Comparison of ENCODE assay signal across 22 cellular contexts in genomic region chr13:20272571-20273171, GRCh38. TPM values are rescaled to one million over a fixed set of nuclear protein-coding genes. Genes with fewer than 3 reads are reported as not detected.
DNase-seq lines count a peak whose midpoint lies in the region; ATAC-seq and TF ChIP-seq lines count a peak whose summit lies in the region.
"Had no signal": no experiment of that assay in that cellular context is flagged by ENCODE, and none has a peak within 500 bp of the region (broad histone marks: within the 10 kb centered on the region; RNA-seq: fewer than 3 reads in every experiment).

No MANE protein-coding gene starts in this region.

- DNase-seq in GM23338 (ENCODE audit: low spot score) (no peak), left kidney (ENCODE audit: low read depth, low spot score) (peak; percentile 65), neuronal stem cell (ENCODE audit: low spot score) (no peak), NCI-H82 (lab: John Stamatoyannopoulos, UW) (no peak), ascending aorta (ENCODE audit: low spot score in 2 of 2) (no peak), UCSD-AML1 (lab: John Stamatoyannopoulos, UW; ENCODE audit: unreplicated experiment) (no peak)
- DNase-seq in stimulated activated effector memory CD8-positive, alpha-beta T cell treated with anti-CD3 and anti-CD28 coated beads, Interleukin-12 subunit alpha, Interleukin-12 subunit beta, amount 100 ng/mL, for 72 hours (ENCODE audit: low spot score in 2 of 2), result no peak
- DNase-seq: 8988T; ACHN; AML-193; BE2C; CD4-positive, alpha-beta T cell; CD8-positive, alpha-beta memory T cell; COR-L47; DMS153; DND-41; GOT3; HFFc6 had no signal

- H2BK15ac ChIP-seq in neuronal stem cell (ENCODE audit: low read length), result no peak overlapping the region

- H3K9me3 ChIP-seq in neuronal stem cell (replicated peaks in 1 of 2; ENCODE audit: control insufficient read depth in 2 of 2, insufficient read depth in 1 of 2, low read depth in 1 of 2, low read length in 2 of 2) (no peaks in the 10 kb centered on the region), ascending aorta (no peaks in the 10 kb centered on the region)
- H3K9me3 ChIP-seq: A549, BE2C, HAP-1 had no signal

- H3K27me3 Mint-ChIP-seq in GM23338 (ENCODE audit: insufficient read depth, low read depth, poor library complexity), result no peaks in the 10 kb centered on the region

- H3K4me1 ChIP-seq in GM23338 (ENCODE audit: insufficient read depth) (no peaks in the 10 kb centered on the region), neuronal stem cell (ENCODE audit: control insufficient read depth in 2 of 2, insufficient read depth in 1 of 2, low read depth in 1 of 2, low read length in 2 of 2) (no peaks in the 10 kb centered on the region), ascending aorta (no peaks in the 10 kb centered on the region)
- H3K4me1 ChIP-seq: A549; BE2C; BLaER1 treated with 17β-estradiol and CSF1 and Interleukin-3, amounts not matched to agents 10 nM and 100 nM; HAP-1 had no signal

- no peak overlapping the region for H3K23ac ChIP-seq in neuronal stem cell (ENCODE audit: low read depth, low read length, poor library complexity)

- H4K20me1 ChIP-seq in GM23338 (replicated peaks; ENCODE audit: insufficient read depth), result no peaks in the 10 kb centered on the region; the same call in 1 of the 2 replicates
- H4K20me1 ChIP-seq: BLaER1 treated with 17β-estradiol and CSF1 and Interleukin-3, amounts not matched to agents 10 nM and 100 nM had no signal

- H3K27ac ChIP-seq in GM23338 (ENCODE audit: low read depth) (no peak overlapping the region), neuronal stem cell (replicated peaks; ENCODE audit: low read length) (no peak overlapping the region), ascending aorta (no peak overlapping the region)
- H3K27ac ChIP-seq: A549; BLaER1 treated with 17β-estradiol and CSF1 and Interleukin-3, amounts not matched to agents 10 nM and 100 nM had no signal

- WGBS in neuronal stem cell (ENCODE audit: extremely low coverage in 2 of 2, insufficient read length in 2 of 2, insufficient replicate concordance in 1 of 2), 2 donors, result no CpG with 5 or more reads among the region's 18 CpGs

- H3F3A ChIP-seq in GM23338 (replicated peaks; ENCODE audit: low read depth), result no peaks in the 10 kb centered on the region

- TF ChIP-seq CTCF in GM23338 (conservative IDR thresholded peaks at IDR 0.05; ENCODE audit: low read depth in 2 of 2), result no peak
- TF ChIP-seq CTCF in ascending aorta (IDR thresholded peaks at IDR 0.05), result no peak

- H3K36me3 ChIP-seq in GM23338 (ENCODE audit: insufficient read depth) (no peaks in the 10 kb centered on the region), neuronal stem cell (replicated peaks in 1 of 2; ENCODE audit: control insufficient read depth in 2 of 2, insufficient read depth in 2 of 2, low read length in 2 of 2) (no peaks in the 10 kb centered on the region), ascending aorta (no peaks in the 10 kb centered on the region)
- H3K36me3 ChIP-seq: BE2C; BLaER1 treated with 17β-estradiol and CSF1 and Interleukin-3, amounts not matched to agents 10 nM and 100 nM; HAP-1 had no signal

- no peak overlapping the region for H3K27ac Mint-ChIP-seq in GM23338
- no peak overlapping the region for H3K27ac Mint-ChIP-seq in stimulated activated effector memory CD8-positive, alpha-beta T cell treated with anti-CD3 and anti-CD28 coated beads, Interleukin-12 subunit alpha, Interleukin-12 subunit beta, amount 100 ng/mL, for 72 hours
- H3K27ac Mint-ChIP-seq: CD14-positive monocyte; CD4-positive, alpha-beta T cell; HFFc6 had no signal

- no peak overlapping the region for H4K91ac ChIP-seq in neuronal stem cell (ENCODE audit: low read depth, low read length, poor library complexity)

- H2BK5ac ChIP-seq in neuronal stem cell (ENCODE audit: low read length), result no peak overlapping the region

- H3K4me3 ChIP-seq in GM23338 (no peak overlapping the region), neuronal stem cell (ENCODE audit: low read length in 2 of 2) (no peak overlapping the region), ascending aorta (no peak overlapping the region)
- H3K4me3 ChIP-seq: A549; BLaER1 treated with 17β-estradiol and CSF1 and Interleukin-3, amounts not matched to agents 10 nM and 100 nM; HAP-1 had no signal

- no peaks in the 10 kb centered on the region for H3K36me3 Mint-ChIP-seq in GM23338 (ENCODE audit: low read depth)
- no peaks in the 10 kb centered on the region for H3K36me3 Mint-ChIP-seq in stimulated activated effector memory CD8-positive, alpha-beta T cell treated with anti-CD3 and anti-CD28 coated beads, Interleukin-12 subunit alpha, Interleukin-12 subunit beta, amount 100 ng/mL, for 72 hours
- H3K36me3 Mint-ChIP-seq: CD14-positive monocyte; CD8-positive, alpha-beta memory T cell had no signal

- H2AFZ ChIP-seq in GM23338 (peak overlapping the region; percentile 63; the same call in 1 of the 2 replicates), neuronal stem cell (ENCODE audit: low read length) (no peak overlapping the region)

- peak overlapping the region; percentile 51 for H3K14ac ChIP-seq in neuronal stem cell (ENCODE audit: low read length)

- no peak overlapping the region for H2AK5ac ChIP-seq in neuronal stem cell (ENCODE audit: low read depth, low read length)

- no peak overlapping the region for H3K4ac ChIP-seq in neuronal stem cell (ENCODE audit: low read length)

- no peak overlapping the region for H2BK12ac ChIP-seq in neuronal stem cell (ENCODE audit: low read length)

- ATAC-seq in GM23338, result peak; percentile 52
- ATAC-seq in stimulated activated effector memory CD8-positive, alpha-beta T cell treated with anti-CD3 and anti-CD28 coated beads, Interleukin-12 subunit alpha, Interleukin-12 subunit beta, amount 100 ng/mL, for 72 hours, result no peak
- ATAC-seq: A549 had no signal

- no peaks in the 10 kb centered on the region; the same call in 1 of the 2 replicates for H3K9me2 ChIP-seq in GM23338 (ENCODE audit: insufficient read depth)

- no peak overlapping the region for H2BK120ac ChIP-seq in neuronal stem cell (ENCODE audit: low read depth, low read length)

- no peaks in the 10 kb centered on the region for H3K4me1 Mint-ChIP-seq in GM23338
- no peaks in the 10 kb centered on the region for H3K4me1 Mint-ChIP-seq in stimulated activated effector memory CD8-positive, alpha-beta T cell treated with anti-CD3 and anti-CD28 coated beads, Interleukin-12 subunit alpha, Interleukin-12 subunit beta, amount 100 ng/mL, for 72 hours
- H3K4me1 Mint-ChIP-seq: CD14-positive monocyte; CD8-positive, alpha-beta memory T cell had no signal

- intact Hi-C loops in ascending aorta (cut with DNase I), result no loop called here

- H3K18ac ChIP-seq in neuronal stem cell (ENCODE audit: low read length), result no peak overlapping the region

- no peaks in the 10 kb centered on the region for H3K79me2 ChIP-seq in GM23338 (replicated peaks; ENCODE audit: insufficient read depth)

- H3K4me2 ChIP-seq in GM23338, result no peak overlapping the region
- H3K4me2 ChIP-seq in neuronal stem cell (ENCODE audit: insufficient read depth, low read length, poor library complexity, severe bottlenecking), result no peak overlapping the region
- H3K4me2 ChIP-seq: A549; BLaER1 treated with 17β-estradiol and CSF1 and Interleukin-3, amounts not matched to agents 10 nM and 100 nM had no signal

- no peak overlapping the region for H3K9ac ChIP-seq in neuronal stem cell (ENCODE audit: low read depth, low read length, poor library complexity)
- H3K9ac ChIP-seq: BLaER1 treated with 17β-estradiol and CSF1 and Interleukin-3, amounts not matched to agents 10 nM and 100 nM had no signal

- H3K4me3 Mint-ChIP-seq in GM23338, result no peak overlapping the region
- no peak overlapping the region for H3K4me3 Mint-ChIP-seq in stimulated activated effector memory CD8-positive, alpha-beta T cell treated with anti-CD3 and anti-CD28 coated beads, Interleukin-12 subunit alpha, Interleukin-12 subunit beta, amount 100 ng/mL, for 72 hours
- H3K4me3 Mint-ChIP-seq: CD14-positive monocyte; CD4-positive, alpha-beta T cell; CD8-positive, alpha-beta memory T cell; HFFc6 had no signal

- H3K27me3 ChIP-seq in GM23338 (ENCODE audit: insufficient read depth), result no peaks in the 10 kb centered on the region
- H3K27me3 ChIP-seq in neuronal stem cell (ENCODE audit: control insufficient read depth in 3 of 3, insufficient read depth in 3 of 3, low read depth in 1 of 3, low read length in 3 of 3), result no peaks in the 10 kb centered on the region
- no peaks in the 10 kb centered on the region for H3K27me3 ChIP-seq in ascending aorta
- H3K27me3 ChIP-seq: BE2C; BLaER1 treated with 17β-estradiol and CSF1 and Interleukin-3, amounts not matched to agents 10 nM and 100 nM had no signal

- H3K79me1 ChIP-seq in neuronal stem cell (ENCODE audit: low read depth, low read length), result no peaks in the 10 kb centered on the region

- H3K9me3 Mint-ChIP-seq in GM23338, result peaks cover 2% of the 10 kb centered on the region; the same call in 1 of the 3 replicates
- H3K9me3 Mint-ChIP-seq in stimulated activated effector memory CD8-positive, alpha-beta T cell treated with anti-CD3 and anti-CD28 coated beads, Interleukin-12 subunit alpha, Interleukin-12 subunit beta, amount 100 ng/mL, for 72 hours, result no peaks in the 10 kb centered on the region
- H3K9me3 Mint-ChIP-seq: CD4-positive, alpha-beta T cell; CD8-positive, alpha-beta memory T cell; HFFc6 had no signal

- no peak overlapping the region for H4K8ac ChIP-seq in neuronal stem cell (ENCODE audit: low read depth, low read length)

TF ChIP-seq in GM23338, 12 proteins besides CTCF, POLR2A, EP300 and RAD21:
- no peak for TF ChIP-seq POLR2AphosphoS5 (IDR thresholded peaks at IDR 0.05; ENCODE audit: low read depth)
- no peak for TF ChIP-seq CREB1 (CRISPR knock-in tag; IDR thresholded peaks at IDR 0.05; ENCODE audit: low read depth)

RNA-seq across cellular contexts. Expression of gene GJB6, which starts 40.6 kb away (rescaled TPM):
- not detected in 2 replicates for total RNA-seq in GM23338 (2014; rRNA removed; shearing (Covaris generic))
- polyA plus RNA-seq in GM23338 (2016; fragmentation: Nextera tagmentation; extraction: Ambion mirVana), result not detected in 2 replicates
- not detected for polyA plus RNA-seq in neuronal stem cell (2013, experiment 1 of 2)
- polyA plus RNA-seq in neuronal stem cell (2013, experiment 2 of 2), result not detected
- total RNA-seq in ascending aorta, result not detected
- total RNA-seq: HFFc6 had no signal
- polyA plus RNA-seq: CD14-positive monocyte; CD8-positive, alpha-beta memory T cell had no signal
